9 cellular contexts compared by ENCODE assay signal in genomic region chr5:139275536-139276297, GRCh38. TPM values are rescaled to one million over a fixed set of nuclear protein-coding genes. Genes with fewer than 3 reads are reported as not detected.
A peak's percentile ranks its signal among the peaks of the same experiment; 100 is the strongest.
DNase-seq lines count a peak whose midpoint lies in the region; ATAC-seq and TF ChIP-seq lines count a peak whose summit lies in the region.
"Had no signal": no experiment of that assay in that cellular context is flagged by ENCODE, and none has a peak within 500 bp of the region (broad histone marks: within the 10 kb centered on the region; RNA-seq: fewer than 3 reads in every experiment).

No MANE protein-coding gene starts in this region.

- TF ChIP-seq CTCF in Caco-2 (IDR thresholded peaks at IDR 0.05; ENCODE audit: insufficient read depth in 1 of 2, low read depth in 1 of 2, low read length in 1 of 2, severe bottlenecking in 1 of 2, unreplicated experiment in 1 of 2): no peak

- CTCF ChIA-PET in Caco-2 (lab: Charles Lee): no interaction called here

- peak overlapping the region; percentile 51 for H3K4me3 ChIP-seq in Caco-2 (ENCODE audit: low read depth, low read length)
- peak overlapping the region; percentile 92 for H3K4me3 ChIP-seq in HUES6 (ENCODE audit: low read depth, low read length)
- peak overlapping the region; percentile 71 for H3K4me3 ChIP-seq in mesodermal cell (ENCODE audit: extremely low read depth, insufficient read depth, low read length, poor library complexity, severe bottlenecking)

- peak overlapping the region; percentile 79 for H3K27ac ChIP-seq in HUES6 (ENCODE audit: low read depth, low read length)
- H3K27ac ChIP-seq in mesodermal cell (ENCODE audit: low read depth, low read length, severe bottlenecking): no peak overlapping the region
- H3K27ac ChIP-seq: parathyroid adenoma had no signal

- peak overlapping the region; percentile 91 for H3K27ac Mint-ChIP-seq in Caco-2 (ENCODE audit: unreplicated experiment)
- peak overlapping the region; percentile 95 for H3K27ac Mint-ChIP-seq in activated naive CD8-positive, alpha-beta T cell treated with anti-CD3 and anti-CD28 coated beads for 36 hours

- H3K36me3 Mint-ChIP-seq in Caco-2 (ENCODE audit: insufficient read depth, unreplicated experiment): peaks cover 71% of the 10 kb centered on the region
- peaks cover 62% of the 10 kb centered on the region for H3K36me3 Mint-ChIP-seq in activated naive CD8-positive, alpha-beta T cell treated with anti-CD3 and anti-CD28 coated beads for 36 hours

- ATAC-seq in HG03378 (IDR thresholded peaks at IDR 0.05; ENCODE audit: unreplicated experiment): no peak
- ATAC-seq in HG02938 (IDR thresholded peaks at IDR 0.05; ENCODE audit: unreplicated experiment): no peak

- WGBS in mesodermal cell (ENCODE audit: insufficient coverage in 2 of 2), 2 experiments: 34 to 35% methylated on average over 3 to 4 of the region's 6 CpGs

- intact Hi-C loops in Caco-2 (cut with micrococcal nuclease; ENCODE audit: unreplicated experiment): no loop called here

- peaks cover 3% of the 10 kb centered on the region for H3K36me3 ChIP-seq in Caco-2 (ENCODE audit: control insufficient read depth, insufficient read depth, low read length)
- peaks cover 62% of the 10 kb centered on the region for H3K36me3 ChIP-seq in HUES6 (ENCODE audit: control insufficient read depth, insufficient read depth, low read length)
- peaks cover 52% of the 10 kb centered on the region for H3K36me3 ChIP-seq in mesodermal cell (ENCODE audit: control insufficient read depth, insufficient read depth, low read length)

- H3K4me3 Mint-ChIP-seq in Caco-2 (ENCODE audit: unreplicated experiment): peak overlapping the region; percentile 87
- peak overlapping the region; percentile 97 for H3K4me3 Mint-ChIP-seq in activated naive CD8-positive, alpha-beta T cell treated with anti-CD3 and anti-CD28 coated beads for 36 hours

- peaks cover 17% of the 10 kb centered on the region for H3K4me1 Mint-ChIP-seq in Caco-2 (ENCODE audit: low read depth, unreplicated experiment)
- H3K4me1 Mint-ChIP-seq in activated naive CD8-positive, alpha-beta T cell treated with anti-CD3 and anti-CD28 coated beads for 36 hours: peaks cover 58% of the 10 kb centered on the region

- H3K9me3 Mint-ChIP-seq in Caco-2 (ENCODE audit: unreplicated experiment): no peaks in the 10 kb centered on the region
- no peaks in the 10 kb centered on the region for H3K9me3 Mint-ChIP-seq in activated naive CD8-positive, alpha-beta T cell treated with anti-CD3 and anti-CD28 coated beads for 36 hours

- H3K9me3 ChIP-seq in Caco-2: no peaks in the 10 kb centered on the region
- H3K9me3 ChIP-seq in HUES6 (ENCODE audit: control insufficient read depth, insufficient read depth, low read depth, low read length): no peaks in the 10 kb centered on the region
- H3K9me3 ChIP-seq in mesodermal cell (ENCODE audit: control insufficient read depth, low read length): no peaks in the 10 kb centered on the region

- BruUV-seq in Caco-2 (replicated peaks; lab: Mats Ljungman, UMichigan): no TSS peak

- DNase-seq in Caco-2 (no peak), nucleus accumbens (lab: John Stamatoyannopoulos, UW) (no peak)
- no peak for DNase-seq in activated naive CD8-positive, alpha-beta T cell treated with anti-CD3 and anti-CD28 coated beads for 36 hours
- DNase-seq in activated CD4-positive, CD25-positive, alpha-beta regulatory T cell (lab: John Stamatoyannopoulos, UW): no peak

- H3K27me3 ChIP-seq in Caco-2 (replicated peaks; ENCODE audit: control insufficient read depth, insufficient read depth, low read length) (no peaks in the 10 kb centered on the region), HUES6 (ENCODE audit: control insufficient read depth, insufficient read depth, low read length) (no peaks in the 10 kb centered on the region)

- H3K4me1 ChIP-seq in Caco-2 (peaks cover 46% of the 10 kb centered on the region), HUES6 (ENCODE audit: control insufficient read depth, insufficient read depth, low read length) (peaks cover 38% of the 10 kb centered on the region), mesodermal cell (ENCODE audit: control insufficient read depth, insufficient read depth, low read length, poor library complexity, severe bottlenecking) (peaks cover 25% of the 10 kb centered on the region)

- POLR2A ChIA-PET in Caco-2 (lab: Charles Lee): interaction anchor here (1.0 kb wide), 1 partner anchor 17 kb away, joined by 9 read pairs; the partner anchor contains the start of gene MATR3

- H3K27me3 Mint-ChIP-seq in Caco-2 (ENCODE audit: insufficient read depth, unreplicated experiment): no peaks in the 10 kb centered on the region
- H3K27me3 Mint-ChIP-seq in activated naive CD8-positive, alpha-beta T cell treated with anti-CD3 and anti-CD28 coated beads for 36 hours: no peaks in the 10 kb centered on the region

- H3K9ac ChIP-seq in HUES6 (ENCODE audit: low read length): peak overlapping the region; percentile 80
- H3K9ac ChIP-seq: parathyroid adenoma had no signal

RNA-seq across cellular contexts. Expression of gene MATR3, which starts 17.8 kb away (rescaled TPM):
- total RNA-seq in Caco-2 (2022): 194 and 200 TPM in 2 replicates
- total RNA-seq in activated naive CD8-positive, alpha-beta T cell treated with anti-CD3 and anti-CD28 coated beads for 36 hours: 100 to 1,000 TPM; 182 to 208 TPM
- 299 TPM for polyA plus RNA-seq in mesodermal cell (2013, experiment 1 of 2)
- 346 TPM for polyA plus RNA-seq in mesodermal cell (2013, experiment 2 of 2)
